In the genomic region with DNA sequence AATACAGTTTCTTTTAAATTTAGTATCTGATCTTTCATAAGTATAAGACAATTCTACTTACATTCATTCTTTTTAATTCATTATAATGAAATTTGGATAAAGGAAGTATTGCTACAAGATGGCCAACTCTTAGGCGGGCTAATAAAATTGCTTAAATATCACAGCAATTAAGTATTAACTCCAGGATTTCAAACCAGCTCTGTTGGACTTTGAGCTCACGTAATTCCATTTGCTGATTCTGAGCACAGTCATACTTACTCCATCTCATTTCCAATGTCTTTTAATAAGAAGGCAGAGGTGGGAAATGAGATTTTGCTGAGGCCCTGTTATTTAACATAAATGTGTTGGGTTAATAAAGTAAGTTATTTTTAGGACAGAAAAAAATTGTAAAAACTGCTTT, we compare ENCODE assay signal across 19 cellular contexts.
"Had no signal": no experiment of that assay in that cellular context is flagged by ENCODE, and none has a peak within 500 bp of the region (broad histone marks: within the 10 kb centered on the region; RNA-seq: fewer than 3 reads in every experiment).

No MANE protein-coding gene starts in this region.

- DNase-seq: activated CD4-positive, alpha-beta memory T cell treated with anti-CD3 and anti-CD28 coated beads, Interleukin-2, amount 10 ng/mL, durations not matched to agents 7 days and 5 days; activated CD4-positive, alpha-beta T cell treated with anti-CD3 and anti-CD28 coated beads, Interleukin-2, amount 10 ng/mL, durations not matched to agents 24 days and 14 days; activated effector memory CD4-positive, alpha-beta T cell treated with anti-CD3 and anti-CD28 coated beads, Interleukin-2, amount 50 U/mL, for 16 hours; activated naive CD4-positive, alpha-beta T cell treated with anti-CD3 and anti-CD28 coated beads, Interleukin-2, amount 10 ng/mL, durations not matched to agents 7 days and 5 days; amygdala; endodermal cell; esophagus squamous epithelium; gastrocnemius medialis; head of caudate nucleus; left cardiac atrium; lower lobe of right lung; naive B cell; spleen; stimulated activated CD4-positive, alpha-beta T cell treated with anti-CD3 and anti-CD28 coated beads, Interleukin-4, amount 100 ng/mL, for 1 hour; stimulated activated naive CD4-positive, alpha-beta T cell had no signal

- H3K4me3 ChIP-seq: coronary artery, esophagus squamous epithelium, gastrocnemius medialis, lower lobe of right lung, neural progenitor cell, right atrium auricular region, spleen, thoracic aorta had no signal

- H3K27me3 ChIP-seq: esophagus squamous epithelium, gastrocnemius medialis, neural progenitor cell, right atrium auricular region, spleen had no signal

- H3K9me3 ChIP-seq: esophagus squamous epithelium, gastrocnemius medialis, lower lobe of right lung, right atrium auricular region, thoracic aorta had no signal

- H3K27ac ChIP-seq: coronary artery, esophagus squamous epithelium, gastrocnemius medialis, lower lobe of right lung, neural progenitor cell, right atrium auricular region, spleen, thoracic aorta had no signal

- H3K36me3 ChIP-seq: esophagus squamous epithelium, gastrocnemius medialis, lower lobe of right lung, neural progenitor cell, right atrium auricular region, spleen, thoracic aorta had no signal
